In the genomic region with DNA sequence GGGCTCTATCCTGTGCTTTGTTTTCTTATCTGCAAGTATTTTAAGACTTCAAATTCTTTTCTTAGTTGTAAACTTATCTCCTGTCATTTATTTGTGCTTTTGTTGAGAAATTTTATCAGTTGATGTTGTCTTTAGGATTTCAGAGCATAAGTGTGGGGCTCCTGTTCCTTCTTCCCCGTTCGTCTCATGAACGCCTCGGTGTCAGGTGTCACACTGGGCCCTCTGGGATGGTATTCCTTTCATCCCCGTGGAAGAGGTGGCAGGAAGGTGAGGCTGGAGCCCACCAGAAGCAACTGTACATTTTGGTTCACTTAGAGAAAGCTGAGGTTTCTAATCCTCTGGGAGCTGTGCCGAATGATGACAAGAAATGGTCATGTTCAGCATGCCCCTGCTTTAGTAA, we compare ENCODE assay signal across 23 cellular contexts. TPM values are rescaled to one million over a fixed set of nuclear protein-coding genes. Genes with fewer than 3 reads are reported as not detected.
"Had no signal": no experiment of that assay in that cellular context is flagged by ENCODE, and none has a peak within 500 bp of the region (broad histone marks: within the 10 kb centered on the region; RNA-seq: fewer than 3 reads in every experiment).

No MANE protein-coding gene starts in this region.

- H3K4me1 Mint-ChIP-seq: activated CD4-positive, alpha-beta T cell treated with anti-CD3 and anti-CD28 coated beads, Interleukin-2, amount 10 ng/mL, durations not matched to agents 7 days and 5 days; activated naive CD8-positive, alpha-beta T cell treated with anti-CD3 and anti-CD28 coated beads for 36 hours; brain had no signal

- H3K27ac ChIP-seq: ascending aorta, left lung, right atrium auricular region, tibial nerve had no signal

- H3K9me3 ChIP-seq: ascending aorta, left lung, right atrium auricular region, tibial nerve had no signal

- H3K4me3 ChIP-seq: ascending aorta, left lung, lung, right atrium auricular region, tibial nerve had no signal

- ATAC-seq: esophagus mucosa, left lung, natural killer cell had no signal

- H3K4me1 ChIP-seq: ascending aorta, left lung, right atrium auricular region, tibial nerve had no signal

- DNase-seq: activated CD4-positive, alpha-beta T cell treated with anti-CD3 and anti-CD28 coated beads, Interleukin-2, amount 10 ng/mL, durations not matched to agents 7 days and 5 days; activated effector memory CD4-positive, alpha-beta T cell treated with Interleukin-2 at 50 U/mL for 16 hours; activated naive CD4-positive, alpha-beta T cell treated with Interleukin-2 at 50 U/mL for 16 hours; activated naive CD8-positive, alpha-beta T cell treated with anti-CD3 and anti-CD28 coated beads for 36 hours; caudate nucleus; endodermal cell; foreskin fibroblast; head of caudate nucleus; left lung; mesendoderm; natural killer cell; stimulated activated CD4-positive, alpha-beta T cell treated with anti-CD3 and anti-CD28 coated beads, Interleukin-2, amount 100 ng/mL, for 48 hours; stimulated activated naive CD4-positive, alpha-beta T cell treated with Interleukin-2 at 50 U/mL for 16 hours; T-helper 1 cell had no signal

- H3K27me3 ChIP-seq: ascending aorta, left lung, right atrium auricular region, tibial nerve had no signal

- H3K9me3 Mint-ChIP-seq: activated CD4-positive, alpha-beta T cell treated with anti-CD3 and anti-CD28 coated beads, Interleukin-2, amount 10 ng/mL, durations not matched to agents 7 days and 5 days; activated naive CD8-positive, alpha-beta T cell treated with anti-CD3 and anti-CD28 coated beads for 36 hours; brain; natural killer cell had no signal

- H3K27ac Mint-ChIP-seq: activated CD4-positive, alpha-beta T cell treated with anti-CD3 and anti-CD28 coated beads, Interleukin-2, amount 10 ng/mL, durations not matched to agents 7 days and 5 days; activated naive CD8-positive, alpha-beta T cell treated with anti-CD3 and anti-CD28 coated beads for 36 hours; brain; endodermal cell had no signal

- H3K4me3 Mint-ChIP-seq: activated CD4-positive, alpha-beta T cell treated with anti-CD3 and anti-CD28 coated beads, Interleukin-2, amount 10 ng/mL, durations not matched to agents 7 days and 5 days; activated naive CD8-positive, alpha-beta T cell treated with anti-CD3 and anti-CD28 coated beads for 36 hours; brain; endodermal cell; natural killer cell had no signal

- H3K27me3 Mint-ChIP-seq: activated CD4-positive, alpha-beta T cell treated with anti-CD3 and anti-CD28 coated beads, Interleukin-2, amount 10 ng/mL, durations not matched to agents 7 days and 5 days; activated naive CD8-positive, alpha-beta T cell treated with anti-CD3 and anti-CD28 coated beads for 36 hours; brain had no signal

RNA-seq across cellular contexts. Expression of gene KRTAP5-7, which starts 56.1 kb away (rescaled TPM):
- total RNA-seq: activated naive CD8-positive, alpha-beta T cell treated with anti-CD3 and anti-CD28 coated beads for 36 hours; ascending aorta; endodermal cell; kidney epithelial cell; pulmonary artery endothelial cell; right atrium auricular region; temporal lobe had no signal
